ENCODE assay signal across 1 cellular context in genomic region chr1:52691856-52692255, GRCh38.
TF ChIP-seq lines count a peak whose summit lies in the region.

No MANE protein-coding gene starts in this region.

TF ChIP-seq in K562, 482 proteins besides CTCF, POLR2A, EP300 and RAD21:
- TF ChIP-seq CCNT2 (IDR thresholded peaks at IDR 0.05; ENCODE audit: borderline replicate concordance, extremely low read depth, insufficient read length, low read depth, low read length) (no peak), TEAD1 (CRISPR knock-in tag; IDR thresholded peaks at IDR 0.05) (no peak), SNAPC5 (CRISPR knock-in tag; IDR thresholded peaks at IDR 0.05) (no peak), CBX2 (IDR thresholded peaks at IDR 0.05; ENCODE audit: insufficient read depth, low read length, poor library complexity, severe bottlenecking) (no peak)
